1 cellular context compared by ENCODE assay signal in genomic region chr2:241218131-241219029, GRCh38.
TF ChIP-seq lines count a peak whose summit lies in the region.

No MANE protein-coding gene starts in this region.

TF ChIP-seq in HepG2, 621 proteins besides CTCF, POLR2A, EP300 and RAD21 (continued from another document and continues in another):
- 0 out of 2 replicates have a peak, but pooled peaks have one; percentile 40 for TF ChIP-seq ZNF749 (CRISPR knock-in tag; IDR thresholded peaks at IDR 0.05; ENCODE audit: borderline replicate concordance)
- 0 out of 2 replicates have a peak, but pooled peaks have one; percentile 17 for TF ChIP-seq ATF2 (CRISPR knock-in tag; IDR thresholded peaks at IDR 0.05)
- no peak for TF ChIP-seq KDM4B (CRISPR knock-in tag; IDR thresholded peaks at IDR 0.05)
- TF ChIP-seq ZNF34 (CRISPR knock-in tag; IDR thresholded peaks at IDR 0.05; ENCODE audit: borderline replicate concordance), result no peak
- TF ChIP-seq ZNF317 (CRISPR knock-in tag; IDR thresholded peaks at IDR 0.05), result no peak
- peak; percentile 21; the same call in 1 of the 2 replicates for TF ChIP-seq ZBTB39 (CRISPR knock-in tag; IDR thresholded peaks at IDR 0.05)
- no peak for TF ChIP-seq ZNF235 (CRISPR knock-in tag; IDR thresholded peaks at IDR 0.05; ENCODE audit: borderline replicate concordance)
- TF ChIP-seq ZSCAN30 (CRISPR knock-in tag; IDR thresholded peaks at IDR 0.05), result no peak
- TF ChIP-seq ZKSCAN8 (CRISPR knock-in tag; IDR thresholded peaks at IDR 0.05; ENCODE audit: borderline replicate concordance), result no peak
- peak; percentile 76; the same call in 1 of the 2 replicates for TF ChIP-seq ZNF142 (CRISPR knock-in tag; IDR thresholded peaks at IDR 0.05)
- TF ChIP-seq HNRNPUL1 (IDR thresholded peaks at IDR 0.05; ENCODE audit: low read depth, low read length), result no peak
- TF ChIP-seq RBM39 (IDR thresholded peaks at IDR 0.05; ENCODE audit: low read depth, low read length, poor library complexity, severe bottlenecking), result no peak
- no peak for TF ChIP-seq STAT6 (CRISPR knock-in tag; IDR thresholded peaks at IDR 0.05; ENCODE audit: borderline replicate concordance)
- peak; percentile 87; the same call in 1 of the 2 replicates for TF ChIP-seq ZBTB49 (CRISPR knock-in tag; IDR thresholded peaks at IDR 0.05; ENCODE audit: borderline replicate concordance)
- no peak; the same call in 1 of the 2 replicates for TF ChIP-seq WIZ (CRISPR knock-in tag; IDR thresholded peaks at IDR 0.05)
- TF ChIP-seq THAP9 (CRISPR knock-in tag; IDR thresholded peaks at IDR 0.05; ENCODE audit: borderline replicate concordance), result no peak
- TF ChIP-seq ZNF746 (CRISPR knock-in tag; IDR thresholded peaks at IDR 0.05), result peak; percentile 13; the same call in 1 of the 2 replicates
- peak; percentile 76; the same call in 1 of the 2 replicates for TF ChIP-seq ZNF607 (CRISPR knock-in tag; IDR thresholded peaks at IDR 0.05; ENCODE audit: borderline replicate concordance)
- TF ChIP-seq KDM5B (CRISPR knock-in tag; IDR thresholded peaks at IDR 0.05; ENCODE audit: borderline replicate concordance), result no peak
- TF ChIP-seq KAT7 (CRISPR knock-in tag; IDR thresholded peaks at IDR 0.05; ENCODE audit: borderline replicate concordance), result no peak
- TF ChIP-seq ZNF468 (CRISPR knock-in tag; IDR thresholded peaks at IDR 0.05), result peak; percentile 89; the same call in 1 of the 2 replicates
- TF ChIP-seq SCMH1 (CRISPR knock-in tag; IDR thresholded peaks at IDR 0.05; ENCODE audit: borderline replicate concordance), result no peak
- 0 out of 2 replicates have a peak, but pooled peaks have one; percentile 47 for TF ChIP-seq ZNF703 (CRISPR knock-in tag; IDR thresholded peaks at IDR 0.05; ENCODE audit: borderline replicate concordance)
- peak; percentile 55 for TF ChIP-seq ZFY (CRISPR knock-in tag; IDR thresholded peaks at IDR 0.05)
- TF ChIP-seq ZNF580 (CRISPR knock-in tag; IDR thresholded peaks at IDR 0.05; ENCODE audit: borderline replicate concordance, low read depth), result no peak
- TF ChIP-seq ZNF878 (CRISPR knock-in tag; IDR thresholded peaks at IDR 0.05), result no peak
- peak; percentile 69; the same call in 1 of the 2 replicates for TF ChIP-seq ZNF570 (CRISPR knock-in tag; IDR thresholded peaks at IDR 0.05; ENCODE audit: borderline replicate concordance)
- no peak for TF ChIP-seq FOXC1 (CRISPR knock-in tag; IDR thresholded peaks at IDR 0.05; ENCODE audit: borderline replicate concordance)
- TF ChIP-seq PCBP1 (IDR thresholded peaks at IDR 0.05; ENCODE audit: borderline replicate concordance, low read depth, low read length), result no peak
- TF ChIP-seq ZFP41 (CRISPR knock-in tag; IDR thresholded peaks at IDR 0.05; ENCODE audit: borderline replicate concordance), result peak; percentile 79; the same call in 1 of the 2 replicates
